ENCODE assay signal across 8 cellular contexts in genomic region chr3:171770689-171771620, GRCh38.
A peak's percentile ranks its signal among the peaks of the same experiment; 100 is the strongest.
DNase-seq lines count a peak whose midpoint lies in the region; ATAC-seq and TF ChIP-seq lines count a peak whose summit lies in the region.
"Had no signal": no experiment of that assay in that cellular context is flagged by ENCODE, and none has a peak within 500 bp of the region (broad histone marks: within the 10 kb centered on the region; RNA-seq: fewer than 3 reads in every experiment).

No MANE protein-coding gene starts in this region.

- no peaks in the 10 kb centered on the region for H3K9me3 ChIP-seq in iPS-18c (ENCODE audit: control insufficient read depth, insufficient read depth, low read length)

- TF ChIP-seq CTCF in GM20000 (IDR thresholded peaks at IDR 0.05; ENCODE audit: extremely low read depth, missing control alignments) (no peak), NB4 (IDR thresholded peaks at IDR 0.05; ENCODE audit: low read depth, low read length) (no peak)

- H3K27ac ChIP-seq in skin epidermis = peak overlapping the region in 8 of 21 experiments; percentile 11 to 63 (median 40)

- no peak for ATAC-seq in HG03039 (IDR thresholded peaks at IDR 0.05; ENCODE audit: unreplicated experiment)

- TF ChIP-seq POLR2A in NB4 (IDR thresholded peaks at IDR 0.05; ENCODE audit: extremely low read depth, insufficient read length) = no peak

- H3K4me3 ChIP-seq in NB4 (ENCODE audit: low read depth, low read length) (peak overlapping the region; percentile 44), iPS-18c (ENCODE audit: insufficient read depth, low read depth, low read length) (peak overlapping the region; percentile 21; the same call in 1 of the 2 replicates), skin epidermis (peak overlapping the region; percentile 13 to 46 (median 29))

- DNase-seq in GM20000 (ENCODE audit: low spot score) (peak; percentile 38), NB4 (ENCODE audit: low read depth) (peak; percentile 82), astrocyte of the hippocampus (ENCODE audit: low read depth, low spot score) (peak; percentile 69), T-helper 2 cell (no peak)
- DNase-seq: activated T-cell treated with anti-CD3 and anti-CD28 coated beads, Interleukin-2, amount 50 U/mL, for 72 hours had no signal

Comparison
In these comparisons a context has a peak if more than half of its experiments do, and no peak if none do; other contexts are left out.
1. DNase-seq: peak in GM20000 (single experiment), NB4 (single experiment) and astrocyte of the hippocampus (single experiment); none in T-helper 2 cell (0 of 5).
2. Peak in every context shown above with its lines, with median percentiles within 50 percentile points of each other: H3K4me3 ChIP-seq.